In genomic region chr7:2245883-2246679, GRCh38 we compare ENCODE assay signal across 16 cellular contexts. TPM values are rescaled to one million over a fixed set of nuclear protein-coding genes. Genes with fewer than 3 reads are reported as not detected.
DNase-seq lines count a peak whose midpoint lies in the region; ATAC-seq and TF ChIP-seq lines count a peak whose summit lies in the region.
"Had no signal": no experiment of that assay in that cellular context is flagged by ENCODE, and none has a peak within 500 bp of the region (broad histone marks: within the 10 kb centered on the region; RNA-seq: fewer than 3 reads in every experiment).

No MANE protein-coding gene starts in this region.

- H3K9me3 Mint-ChIP-seq in natural killer cell: no peaks in the 10 kb centered on the region
- H3K9me3 Mint-ChIP-seq in natural killer cell treated with Interleukin-12 subunit alpha and Interleukin-12 subunit beta and Interleukin-15 and Interleukin-18, amount 100 ng/mL, for 72 hours: no peaks in the 10 kb centered on the region
- H3K9me3 Mint-ChIP-seq in activated CD8-positive, alpha-beta memory T cell treated with anti-CD3 and anti-CD28 coated beads, Interleukin-2, amount 10 ng/mL, durations not matched to agents 7 days and 5 days (ENCODE audit: low read depth): no peaks in the 10 kb centered on the region

- peaks cover 20 to 49% of the 10 kb centered on the region in 2 donors for H3K4me1 Mint-ChIP-seq in natural killer cell
- H3K4me1 Mint-ChIP-seq in natural killer cell treated with Interleukin-12 subunit alpha and Interleukin-12 subunit beta and Interleukin-15 and Interleukin-18, amount 100 ng/mL, for 72 hours (ENCODE audit: low read depth in 2 of 2): peaks cover 25 to 32% of the 10 kb centered on the region in 2 donors
- H3K4me1 Mint-ChIP-seq in activated CD8-positive, alpha-beta memory T cell treated with anti-CD3 and anti-CD28 coated beads, Interleukin-2, amount 10 ng/mL, durations not matched to agents 7 days and 5 days: peaks cover 32% of the 10 kb centered on the region

- no peak for ATAC-seq in natural killer cell
- ATAC-seq in natural killer cell treated with Interleukin-12 subunit alpha and Interleukin-12 subunit beta and Interleukin-15 and Interleukin-18, amount 100 ng/mL, for 72 hours: no peak
- ATAC-seq in activated CD8-positive, alpha-beta memory T cell treated with anti-CD3 and anti-CD28 coated beads, Interleukin-2, amount 10 ng/mL, durations not matched to agents 7 days and 5 days: no peak
- no peak for ATAC-seq in omental fat pad (ENCODE audit: low FRiP score)
- ATAC-seq: esophagus mucosa had no signal

- H3K36me3 Mint-ChIP-seq in natural killer cell: no peaks in the 10 kb centered on the region
- no peaks in the 10 kb centered on the region for H3K36me3 Mint-ChIP-seq in natural killer cell treated with Interleukin-12 subunit alpha and Interleukin-12 subunit beta and Interleukin-15 and Interleukin-18, amount 100 ng/mL, for 72 hours
- H3K36me3 Mint-ChIP-seq in activated CD8-positive, alpha-beta memory T cell treated with anti-CD3 and anti-CD28 coated beads, Interleukin-2, amount 10 ng/mL, durations not matched to agents 7 days and 5 days: peaks cover 5% of the 10 kb centered on the region

- CTCF ChIA-PET in activated CD8-positive, alpha-beta memory T cell treated with anti-CD3 and anti-CD28 coated beads, Interleukin-2, amount 10 ng/mL, durations not matched to agents 7 days and 5 days (lab: Charles Lee): interaction anchor here (1.1 to 1.2 kb wide), 2 partner anchors 9 to 37 kb away, joined by 3 read pairs; no protein-coding TSS in a partner anchor

- intact Hi-C loops in natural killer cell (cut with micrococcal nuclease): loop anchor here (5.0 to 10.0 kb wide), 3 partner anchors 101 to 671 kb away; partner anchors contain the start of gene PSMG3

- no peak for DNase-seq in natural killer cell
- no peak for DNase-seq in natural killer cell treated with Interleukin-12 subunit alpha and Interleukin-12 subunit beta and Interleukin-15 and Interleukin-18, amount 100 ng/mL, for 72 hours (ENCODE audit: low spot score)
- peak; percentile 44 for DNase-seq in UCSD-AML1 (lab: John Stamatoyannopoulos, UW; ENCODE audit: unreplicated experiment)
- DNase-seq in medulla oblongata (ENCODE audit: extremely low spot score): peak; percentile 32
- no peak for DNase-seq in activated CD8-positive, alpha-beta memory T cell treated with anti-CD3 and anti-CD28 coated beads, Interleukin-2, amount 10 ng/mL, durations not matched to agents 7 days and 5 days
- DNase-seq in hippocampal formation (lab: John Stamatoyannopoulos, UW): no peak
- DNase-seq in cerebellar nuclear complex (lab: John Stamatoyannopoulos, UW): no peak
- DNase-seq in omental fat pad (ENCODE audit: low spot score): no peak
- DNase-seq: activated T-cell treated with anti-CD3 and anti-CD28 coated beads, Interleukin-2, amount 50 U/mL, for 48 hours; BE2C; EL; NCI-H1105 treated with DMSO at 0.1 percent for 48 hours; NCI-H446; OCI-M1; ovary had no signal

- H3K27ac Mint-ChIP-seq in natural killer cell: peak overlapping the region in 1 of 2 donors; percentile 35
- H3K27ac Mint-ChIP-seq in natural killer cell treated with Interleukin-12 subunit alpha and Interleukin-12 subunit beta and Interleukin-15 and Interleukin-18, amount 100 ng/mL, for 72 hours: no peak overlapping the region
- H3K27ac Mint-ChIP-seq in activated CD8-positive, alpha-beta memory T cell treated with anti-CD3 and anti-CD28 coated beads, Interleukin-2, amount 10 ng/mL, durations not matched to agents 7 days and 5 days: no peak overlapping the region

- no peaks in the 10 kb centered on the region for H3K27me3 Mint-ChIP-seq in natural killer cell (ENCODE audit: low read depth in 2 of 2)
- H3K27me3 Mint-ChIP-seq in natural killer cell treated with Interleukin-12 subunit alpha and Interleukin-12 subunit beta and Interleukin-15 and Interleukin-18, amount 100 ng/mL, for 72 hours: no peaks in the 10 kb centered on the region
- H3K27me3 Mint-ChIP-seq in activated CD8-positive, alpha-beta memory T cell treated with anti-CD3 and anti-CD28 coated beads, Interleukin-2, amount 10 ng/mL, durations not matched to agents 7 days and 5 days: no peaks in the 10 kb centered on the region

- TF ChIP-seq CTCF in natural killer cell (IDR thresholded peaks at IDR 0.05): no peak
- TF ChIP-seq CTCF in omental fat pad (IDR thresholded peaks at IDR 0.05): no peak

- peak overlapping the region; percentile 37 for H3K4me3 Mint-ChIP-seq in natural killer cell
- no peak overlapping the region for H3K4me3 Mint-ChIP-seq in natural killer cell treated with Interleukin-12 subunit alpha and Interleukin-12 subunit beta and Interleukin-15 and Interleukin-18, amount 100 ng/mL, for 72 hours
- H3K4me3 Mint-ChIP-seq in activated CD8-positive, alpha-beta memory T cell treated with anti-CD3 and anti-CD28 coated beads, Interleukin-2, amount 10 ng/mL, durations not matched to agents 7 days and 5 days: no peak overlapping the region

RNA-seq across cellular contexts. Expression of gene NUDT1, which starts 4.1 kb away (rescaled TPM):
- total RNA-seq in natural killer cell (10 to 100 TPM; 17.9 to 19.2 (median 18.2) TPM), omental fat pad (10 to 100 TPM; 15.3 to 24.0 (median 16.8) TPM)
- total RNA-seq in natural killer cell treated with Interleukin-12 subunit alpha and Interleukin-12 subunit beta and Interleukin-15 and Interleukin-18, amount 100 ng/mL, for 72 hours: 10 to 100 TPM; 31.7 to 65.2 TPM
- total RNA-seq in activated CD8-positive, alpha-beta memory T cell treated with anti-CD3 and anti-CD28 coated beads, Interleukin-2, amount 10 ng/mL, durations not matched to agents 7 days and 5 days: 100 to 1,000 TPM in 1 of 2 experiments, 10 to 100 TPM in 1; 85.7 to 105 TPM

RNA-seq across cellular contexts. Expression of gene MRM2, which starts 4.1 kb away (rescaled TPM):
- 10 to 100 TPM in 2 of 3 donors, 1 to 10 TPM in 1; 7.9 to 12.0 (median 10.0) TPM for total RNA-seq in natural killer cell
- total RNA-seq in natural killer cell treated with Interleukin-12 subunit alpha and Interleukin-12 subunit beta and Interleukin-15 and Interleukin-18, amount 100 ng/mL, for 72 hours: 10 to 100 TPM; 30.0 to 34.5 TPM
- total RNA-seq in activated CD8-positive, alpha-beta memory T cell treated with anti-CD3 and anti-CD28 coated beads, Interleukin-2, amount 10 ng/mL, durations not matched to agents 7 days and 5 days: 10 to 100 TPM; 27.6 to 35.1 TPM
- 10 to 100 TPM; 11.9 to 15.4 (median 13.3) TPM for total RNA-seq in omental fat pad

RNA-seq across cellular contexts. Expression of gene MAD1L1, which starts 13.3 kb away (rescaled TPM):
- total RNA-seq in natural killer cell (10 to 100 TPM; 53.6 to 81.2 (median 77.4) TPM), omental fat pad (10 to 100 TPM; 18.4 to 39.1 (median 25.7) TPM)
- 10 to 100 TPM; 39.5 to 79.4 TPM for total RNA-seq in natural killer cell treated with Interleukin-12 subunit alpha and Interleukin-12 subunit beta and Interleukin-15 and Interleukin-18, amount 100 ng/mL, for 72 hours
- total RNA-seq in activated CD8-positive, alpha-beta memory T cell treated with anti-CD3 and anti-CD28 coated beads, Interleukin-2, amount 10 ng/mL, durations not matched to agents 7 days and 5 days: 10 to 100 TPM; 60.0 to 97.7 TPM

Comparison
In these comparisons a context has a peak if more than half of its experiments do, and no peak if none do; other contexts are left out.
1. DNase-seq: peak in UCSD-AML1 (single experiment) and medulla oblongata (single experiment); none in natural killer cell (single experiment), natural killer cell treated with Interleukin-12 subunit alpha and Interleukin-12 subunit beta and Interleukin-15 and Interleukin-18, amount 100 ng/mL, for 72 hours (single experiment), activated CD8-positive, alpha-beta memory T cell treated with anti-CD3 and anti-CD28 coated beads, Interleukin-2, amount 10 ng/mL, durations not matched to agents 7 days and 5 days (single experiment), hippocampal formation (0 of 2), cerebellar nuclear complex (0 of 2) and omental fat pad (single experiment).